Comparison of ENCODE assay signal across 16 cellular contexts in genomic region chr15:27989428-27989827, GRCh38.
"Had no signal": no experiment of that assay in that cellular context is flagged by ENCODE, and none has a peak within 500 bp of the region (broad histone marks: within the 10 kb centered on the region; RNA-seq: fewer than 3 reads in every experiment).

No MANE protein-coding gene starts in this region.

- H3K36me3 Mint-ChIP-seq: activated naive CD8-positive, alpha-beta T cell treated with anti-CD3 and anti-CD28 coated beads, Interleukin-2, amount 10 ng/mL, durations not matched to agents 7 days and 5 days; natural killer cell treated with Interleukin-12 subunit alpha and Interleukin-12 subunit beta and Interleukin-15 and Interleukin-18, amount 100 ng/mL, for 72 hours; T-cell had no signal

- ATAC-seq: heart right ventricle, pancreas, right cardiac atrium, T-cell had no signal

- H3K27me3 Mint-ChIP-seq: activated naive CD8-positive, alpha-beta T cell treated with anti-CD3 and anti-CD28 coated beads, Interleukin-2, amount 10 ng/mL, durations not matched to agents 7 days and 5 days had no signal

- H3K4me1 Mint-ChIP-seq: activated naive CD8-positive, alpha-beta T cell treated with anti-CD3 and anti-CD28 coated beads, Interleukin-2, amount 10 ng/mL, durations not matched to agents 7 days and 5 days; T-cell had no signal

- H3K4me3 Mint-ChIP-seq: activated naive CD8-positive, alpha-beta T cell treated with anti-CD3 and anti-CD28 coated beads, Interleukin-2, amount 10 ng/mL, durations not matched to agents 7 days and 5 days; activated T-cell treated with anti-CD3 and anti-CD28 coated beads, Interleukin-2, amount 50 U/mL, for 24 hours; natural killer cell treated with Interleukin-12 subunit alpha and Interleukin-12 subunit beta and Interleukin-15 and Interleukin-18, amount 100 ng/mL, for 72 hours; stimulated activated naive CD8-positive, alpha-beta T cell treated with anti-CD3 and anti-CD28 coated beads, Interleukin-15, Interleukin-2, amounts not matched to agents 100 ng/mL and 50 ng/mL, for 24 hours; T-cell; T-helper 2 cell treated with Interferon-gamma antibody and Interleukin-4, amounts not matched to agents 5 μg/mL and 100 μg/mL, for 36 hours had no signal

- DNase-seq: activated CD4-positive, alpha-beta T cell treated with anti-CD3 and anti-CD28 coated beads, Interleukin-2, amount 50 U/mL, for 1 hour; activated CD4-positive, CD25-positive, alpha-beta regulatory T cell treated with anti-CD3 and anti-CD28 coated beads, Interleukin-2, amount 50 U/mL, for 72 hours; activated naive CD4-positive, alpha-beta T cell treated with Interleukin-2 at 50 U/mL for 16 hours; activated naive CD8-positive, alpha-beta T cell treated with anti-CD3 and anti-CD28 coated beads, Interleukin-2, amount 10 ng/mL, durations not matched to agents 7 days and 5 days; activated T-cell treated with anti-CD3 and anti-CD28 coated beads, Interleukin-2, amount 50 U/mL, for 24 hours; amniotic stem cell; cortex of kidney; heart right ventricle; pancreas; right cardiac atrium; stimulated activated CD4-positive, alpha-beta T cell treated with anti-CD3 and anti-CD28 coated beads, Interleukin-1b, Interleukin-23, amount 100 ng/mL, for 48 hours; T-cell had no signal

- H3K9me3 Mint-ChIP-seq: activated T-cell treated with anti-CD3 and anti-CD28 coated beads, Interleukin-2, amount 50 U/mL, for 24 hours; natural killer cell treated with Interleukin-12 subunit alpha and Interleukin-12 subunit beta and Interleukin-15 and Interleukin-18, amount 100 ng/mL, for 72 hours had no signal

- H3K27ac Mint-ChIP-seq: activated naive CD8-positive, alpha-beta T cell treated with anti-CD3 and anti-CD28 coated beads, Interleukin-2, amount 10 ng/mL, durations not matched to agents 7 days and 5 days; activated T-cell treated with anti-CD3 and anti-CD28 coated beads, Interleukin-2, amount 50 U/mL, for 24 hours; activated T-helper 2 cell treated with anti-CD3 and anti-CD28 coated beads, Interferon-gamma antibody, Interleukin-2, Interleukin-4, amounts not matched to agents 10 μg/mL and 5 μg/mL and 100 μg/mL, durations not matched to agents 14 hours and 24 hours and 36 hours; natural killer cell treated with Interleukin-12 subunit alpha and Interleukin-12 subunit beta and Interleukin-15 and Interleukin-18, amount 100 ng/mL, for 72 hours; stimulated activated naive CD8-positive, alpha-beta T cell treated with anti-CD3 and anti-CD28 coated beads, Interleukin-15, Interleukin-2, amounts not matched to agents 100 ng/mL and 50 ng/mL, for 24 hours; T-cell; T-helper 2 cell treated with Interferon-gamma antibody and Interleukin-4, amounts not matched to agents 5 μg/mL and 100 μg/mL, for 36 hours had no signal
